Comparison of ENCODE assay signal across 30 cellular contexts in the genomic region with DNA sequence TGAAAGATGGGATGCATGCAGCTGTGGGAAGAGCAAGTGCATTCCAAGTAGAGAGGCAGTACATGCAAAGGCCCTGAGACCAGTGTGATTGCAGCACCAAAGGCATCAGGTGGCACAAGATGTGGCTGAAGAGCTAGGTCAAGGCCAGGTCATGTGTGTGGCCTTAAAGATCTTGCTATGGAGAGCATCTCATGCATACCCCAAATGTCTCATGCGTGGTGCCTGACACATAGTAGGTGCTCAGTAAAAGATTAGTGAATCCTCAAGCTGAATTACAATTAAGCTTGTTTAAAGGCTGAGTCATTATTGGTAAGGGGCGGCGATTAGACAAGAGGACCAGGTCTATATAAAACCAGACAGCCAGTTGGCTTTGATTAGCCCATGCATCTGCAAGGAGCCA.
"Had no signal": no experiment of that assay in that cellular context is flagged by ENCODE, and none has a peak within 500 bp of the region (broad histone marks: within the 10 kb centered on the region; RNA-seq: fewer than 3 reads in every experiment).

No MANE protein-coding gene starts in this region.

- H3K27ac ChIP-seq: adrenal gland, body of pancreas, brain microvascular endothelial cell, breast epithelium, VCaP had no signal

- H3K27me3 ChIP-seq: adrenal gland, body of pancreas, brain microvascular endothelial cell, breast epithelium had no signal

- H3K4me3 ChIP-seq: adrenal gland, body of pancreas, breast epithelium had no signal

- H3K9me3 ChIP-seq: adrenal gland, body of pancreas, breast epithelium had no signal

- H3K36me3 ChIP-seq: adrenal gland, brain microvascular endothelial cell, breast epithelium had no signal

- H3K4me1 ChIP-seq: adrenal gland, body of pancreas, breast epithelium had no signal

- DNase-seq: activated B cell treated with CpG ODN at 0.5 μM for 24 hours; activated CD4-positive, alpha-beta memory T cell treated with anti-CD3 and anti-CD28 coated beads for 36 hours; activated CD4-positive, alpha-beta T cell treated with anti-CD3 and anti-CD28 coated beads for 4 hours; activated CD4-positive, alpha-beta T cell treated with anti-CD3 and anti-CD28 coated beads, Interleukin-2, amount 10 ng/mL, durations not matched to agents 24 days and 14 days; activated CD4-positive, alpha-beta T cell treated with anti-CD3 and anti-CD28 coated beads, Interleukin-2, amount 50 U/mL, for 1 hour; activated CD4-positive, alpha-beta T cell treated with anti-CD3 and anti-CD28 coated beads, Interleukin-2, amount 50 U/mL, for 4 hours; activated CD4-positive, CD25-positive, alpha-beta regulatory T cell treated with anti-CD3 and anti-CD28 coated beads, Interleukin-2, amount 50 U/mL, for 72 hours; activated CD8-positive, alpha-beta memory T cell treated with anti-CD3 and anti-CD28 coated beads, Interleukin-2, amount 50 U/mL, for 4 hours; activated CD8-positive, alpha-beta T cell treated with anti-CD3 and anti-CD28 coated beads for 36 hours; activated effector memory CD4-positive, alpha-beta T cell treated with anti-CD3 and anti-CD28 coated beads, Interleukin-2, amount 50 U/mL, for 16 hours; activated gamma-delta T cell treated with Interleukin-2 at 50 U/mL for 16 hours; activated naive CD4-positive, alpha-beta T cell; activated naive CD4-positive, alpha-beta T cell treated with anti-CD3 and anti-CD28 coated beads for 36 hours; activated naive CD4-positive, alpha-beta T cell treated with anti-CD3 and anti-CD28 coated beads, Interleukin-2, amount 50 U/mL, for 16 hours; activated naive CD8-positive, alpha-beta T cell treated with anti-CD3 and anti-CD28 coated beads for 36 hours; activated T-cell treated with anti-CD3 and anti-CD28 coated beads for 4 hours; activated T-cell treated with anti-CD3 and anti-CD28 coated beads, Interleukin-2, amount 50 U/mL, for 1 hour; activated T-cell treated with anti-CD3 and anti-CD28 coated beads, Interleukin-2, amount 50 U/mL, for 4 hours; activated T-cell treated with anti-CD3 and anti-CD28 coated beads, Interleukin-2, amount 50 U/mL, for 72 hours; adrenal gland; amniotic stem cell; aorta; body of pancreas; brain microvascular endothelial cell; central memory CD4-positive, alpha-beta T cell; T-helper 1 cell; T-helper 2 cell; T-helper 9 cell had no signal
